Comparison of ENCODE assay signal across 1 cellular context in genomic region chr3:154421067-154421466, GRCh38.
TF ChIP-seq lines count a peak whose summit lies in the region.

No MANE protein-coding gene starts in this region.

TF ChIP-seq in WTC11, 78 proteins besides CTCF, POLR2A, EP300 and RAD21 (continued from another document):
- TF ChIP-seq, protein P1, sequence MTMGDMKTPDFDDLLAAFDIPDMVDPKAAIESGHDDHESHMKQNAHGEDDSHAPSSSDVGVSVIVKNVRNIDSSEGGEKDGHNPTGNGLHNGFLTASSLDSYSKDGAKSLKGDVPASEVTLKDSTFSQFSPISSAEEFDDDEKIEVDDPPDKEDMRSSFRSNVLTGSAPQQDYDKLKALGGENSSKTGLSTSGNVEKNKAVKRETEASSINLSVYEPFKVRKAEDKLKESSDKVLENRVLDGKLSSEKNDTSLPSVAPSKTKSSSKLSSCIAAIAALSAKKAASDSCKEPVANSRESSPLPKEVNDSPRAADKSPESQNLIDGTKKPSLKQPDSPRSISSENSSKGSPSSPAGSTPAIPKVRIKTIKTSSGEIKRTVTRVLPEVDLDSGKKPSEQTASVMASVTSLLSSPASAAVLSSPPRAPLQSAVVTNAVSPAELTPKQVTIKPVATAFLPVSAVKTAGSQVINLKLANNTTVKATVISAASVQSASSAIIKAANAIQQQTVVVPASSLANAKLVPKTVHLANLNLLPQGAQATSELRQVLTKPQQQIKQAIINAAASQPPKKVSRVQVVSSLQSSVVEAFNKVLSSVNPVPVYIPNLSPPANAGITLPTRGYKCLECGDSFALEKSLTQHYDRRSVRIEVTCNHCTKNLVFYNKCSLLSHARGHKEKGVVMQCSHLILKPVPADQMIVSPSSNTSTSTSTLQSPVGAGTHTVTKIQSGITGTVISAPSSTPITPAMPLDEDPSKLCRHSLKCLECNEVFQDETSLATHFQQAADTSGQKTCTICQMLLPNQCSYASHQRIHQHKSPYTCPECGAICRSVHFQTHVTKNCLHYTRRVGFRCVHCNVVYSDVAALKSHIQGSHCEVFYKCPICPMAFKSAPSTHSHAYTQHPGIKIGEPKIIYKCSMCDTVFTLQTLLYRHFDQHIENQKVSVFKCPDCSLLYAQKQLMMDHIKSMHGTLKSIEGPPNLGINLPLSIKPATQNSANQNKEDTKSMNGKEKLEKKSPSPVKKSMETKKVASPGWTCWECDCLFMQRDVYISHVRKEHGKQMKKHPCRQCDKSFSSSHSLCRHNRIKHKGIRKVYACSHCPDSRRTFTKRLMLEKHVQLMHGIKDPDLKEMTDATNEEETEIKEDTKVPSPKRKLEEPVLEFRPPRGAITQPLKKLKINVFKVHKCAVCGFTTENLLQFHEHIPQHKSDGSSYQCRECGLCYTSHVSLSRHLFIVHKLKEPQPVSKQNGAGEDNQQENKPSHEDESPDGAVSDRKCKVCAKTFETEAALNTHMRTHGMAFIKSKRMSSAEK (CRISPR knock-in tag; IDR thresholded peaks at IDR 0.05; ENCODE audit: borderline replicate concordance): no peak
- no peak for TF ChIP-seq KAT7 (CRISPR knock-in tag; IDR thresholded peaks at IDR 0.05; ENCODE audit: borderline replicate concordance)
- no peak for TF ChIP-seq OVOL2 (CRISPR knock-in tag; IDR thresholded peaks at IDR 0.05; ENCODE audit: borderline replicate concordance)
- TF ChIP-seq ATF6 (CRISPR knock-in tag; IDR thresholded peaks at IDR 0.05): no peak
- TF ChIP-seq ZBTB21 (CRISPR knock-in tag; IDR thresholded peaks at IDR 0.05; ENCODE audit: borderline replicate concordance): no peak
- no peak for TF ChIP-seq EMX1 (CRISPR knock-in tag; IDR thresholded peaks at IDR 0.05)
- TF ChIP-seq CREM (CRISPR knock-in tag; IDR thresholded peaks at IDR 0.05): no peak
- TF ChIP-seq, protein P2, sequence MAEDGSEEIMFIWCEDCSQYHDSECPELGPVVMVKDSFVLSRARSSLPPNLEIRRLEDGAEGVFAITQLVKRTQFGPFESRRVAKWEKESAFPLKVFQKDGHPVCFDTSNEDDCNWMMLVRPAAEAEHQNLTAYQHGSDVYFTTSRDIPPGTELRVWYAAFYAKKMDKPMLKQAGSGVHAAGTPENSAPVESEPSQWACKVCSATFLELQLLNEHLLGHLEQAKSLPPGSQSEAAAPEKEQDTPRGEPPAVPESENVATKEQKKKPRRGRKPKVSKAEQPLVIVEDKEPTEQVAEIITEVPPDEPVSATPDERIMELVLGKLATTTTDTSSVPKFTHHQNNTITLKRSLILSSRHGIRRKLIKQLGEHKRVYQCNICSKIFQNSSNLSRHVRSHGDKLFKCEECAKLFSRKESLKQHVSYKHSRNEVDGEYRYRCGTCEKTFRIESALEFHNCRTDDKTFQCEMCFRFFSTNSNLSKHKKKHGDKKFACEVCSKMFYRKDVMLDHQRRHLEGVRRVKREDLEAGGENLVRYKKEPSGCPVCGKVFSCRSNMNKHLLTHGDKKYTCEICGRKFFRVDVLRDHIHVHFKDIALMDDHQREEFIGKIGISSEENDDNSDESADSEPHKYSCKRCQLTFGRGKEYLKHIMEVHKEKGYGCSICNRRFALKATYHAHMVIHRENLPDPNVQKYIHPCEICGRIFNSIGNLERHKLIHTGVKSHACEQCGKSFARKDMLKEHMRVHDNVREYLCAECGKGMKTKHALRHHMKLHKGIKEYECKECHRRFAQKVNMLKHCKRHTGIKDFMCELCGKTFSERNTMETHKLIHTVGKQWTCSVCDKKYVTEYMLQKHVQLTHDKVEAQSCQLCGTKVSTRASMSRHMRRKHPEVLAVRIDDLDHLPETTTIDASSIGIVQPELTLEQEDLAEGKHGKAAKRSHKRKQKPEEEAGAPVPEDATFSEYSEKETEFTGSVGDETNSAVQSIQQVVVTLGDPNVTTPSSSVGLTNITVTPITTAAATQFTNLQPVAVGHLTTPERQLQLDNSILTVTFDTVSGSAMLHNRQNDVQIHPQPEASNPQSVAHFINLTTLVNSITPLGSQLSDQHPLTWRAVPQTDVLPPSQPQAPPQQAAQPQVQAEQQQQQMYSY (CRISPR knock-in tag; IDR thresholded peaks at IDR 0.05): no peak
- no peak for TF ChIP-seq GTF2I (CRISPR knock-in tag; conservative IDR thresholded peaks at IDR 0.05)
- TF ChIP-seq, protein P3, sequence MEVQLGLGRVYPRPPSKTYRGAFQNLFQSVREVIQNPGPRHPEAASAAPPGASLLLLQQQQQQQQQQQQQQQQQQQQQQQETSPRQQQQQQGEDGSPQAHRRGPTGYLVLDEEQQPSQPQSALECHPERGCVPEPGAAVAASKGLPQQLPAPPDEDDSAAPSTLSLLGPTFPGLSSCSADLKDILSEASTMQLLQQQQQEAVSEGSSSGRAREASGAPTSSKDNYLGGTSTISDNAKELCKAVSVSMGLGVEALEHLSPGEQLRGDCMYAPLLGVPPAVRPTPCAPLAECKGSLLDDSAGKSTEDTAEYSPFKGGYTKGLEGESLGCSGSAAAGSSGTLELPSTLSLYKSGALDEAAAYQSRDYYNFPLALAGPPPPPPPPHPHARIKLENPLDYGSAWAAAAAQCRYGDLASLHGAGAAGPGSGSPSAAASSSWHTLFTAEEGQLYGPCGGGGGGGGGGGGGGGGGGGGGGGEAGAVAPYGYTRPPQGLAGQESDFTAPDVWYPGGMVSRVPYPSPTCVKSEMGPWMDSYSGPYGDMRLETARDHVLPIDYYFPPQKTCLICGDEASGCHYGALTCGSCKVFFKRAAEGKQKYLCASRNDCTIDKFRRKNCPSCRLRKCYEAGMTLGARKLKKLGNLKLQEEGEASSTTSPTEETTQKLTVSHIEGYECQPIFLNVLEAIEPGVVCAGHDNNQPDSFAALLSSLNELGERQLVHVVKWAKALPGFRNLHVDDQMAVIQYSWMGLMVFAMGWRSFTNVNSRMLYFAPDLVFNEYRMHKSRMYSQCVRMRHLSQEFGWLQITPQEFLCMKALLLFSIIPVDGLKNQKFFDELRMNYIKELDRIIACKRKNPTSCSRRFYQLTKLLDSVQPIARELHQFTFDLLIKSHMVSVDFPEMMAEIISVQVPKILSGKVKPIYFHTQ (CRISPR knock-in tag; IDR thresholded peaks at IDR 0.05): no peak
